Comparison of ENCODE assay signal across 14 cellular contexts in genomic region chr9:70392850-70393249, GRCh38. TPM values are rescaled to one million over a fixed set of nuclear protein-coding genes. Genes with fewer than 3 reads are reported as not detected.
DNase-seq lines count a peak whose midpoint lies in the region; ATAC-seq and TF ChIP-seq lines count a peak whose summit lies in the region.
"Had no signal": no experiment of that assay in that cellular context is flagged by ENCODE, and none has a peak within 500 bp of the region (broad histone marks: within the 10 kb centered on the region; RNA-seq: fewer than 3 reads in every experiment).

No MANE protein-coding gene starts in this region.

- peaks cover 20 to 71% of the 10 kb centered on the region in 2 donors for H3K4me1 ChIP-seq in naive thymus-derived CD4-positive, alpha-beta T cell (ENCODE audit: control insufficient read depth in 2 of 2, insufficient read depth in 2 of 2, low read length in 2 of 2)
- peaks cover 43 to 72% of the 10 kb centered on the region in 2 donors for H3K4me1 ChIP-seq in thyroid gland

- H3K27me3 Mint-ChIP-seq in activated naive CD4-positive, alpha-beta T cell treated with anti-CD3 and anti-CD28 coated beads for 36 hours (ENCODE audit: low read depth) = no peaks in the 10 kb centered on the region
- no peaks in the 10 kb centered on the region for H3K27me3 Mint-ChIP-seq in activated naive CD4-positive, alpha-beta T cell treated with anti-CD3 and anti-CD28 coated beads, Interleukin-2, amount 10 ng/mL, durations not matched to agents 7 days and 5 days
- H3K27me3 Mint-ChIP-seq in naive thymus-derived CD4-positive, alpha-beta T cell = no peaks in the 10 kb centered on the region
- H3K27me3 Mint-ChIP-seq: activated CD4-positive, alpha-beta memory T cell treated with anti-CD3 and anti-CD28 coated beads for 36 hours had no signal

- no peak for TF ChIP-seq POLR2A in thyroid gland (IDR thresholded peaks at IDR 0.05)

- POLR2A ChIA-PET in naive thymus-derived CD4-positive, alpha-beta T cell (lab: Charles Lee) = interaction anchor here (0.9 to 2.5 kb wide), 5 partner anchors 19 to 28 kb away, joined by 3 to 15 read pairs (median 5); partner anchors contain the start of gene KLF9

- no peaks in the 10 kb centered on the region for H3K9me3 Mint-ChIP-seq in activated naive CD4-positive, alpha-beta T cell treated with anti-CD3 and anti-CD28 coated beads for 36 hours
- no peaks in the 10 kb centered on the region for H3K9me3 Mint-ChIP-seq in activated naive CD4-positive, alpha-beta T cell treated with anti-CD3 and anti-CD28 coated beads, Interleukin-2, amount 10 ng/mL, durations not matched to agents 7 days and 5 days
- no peaks in the 10 kb centered on the region for H3K9me3 Mint-ChIP-seq in naive thymus-derived CD4-positive, alpha-beta T cell
- H3K9me3 Mint-ChIP-seq: activated CD4-positive, alpha-beta memory T cell treated with anti-CD3 and anti-CD28 coated beads for 36 hours had no signal

- H3K36me3 Mint-ChIP-seq in activated naive CD4-positive, alpha-beta T cell treated with anti-CD3 and anti-CD28 coated beads for 36 hours (ENCODE audit: low read depth) = peaks cover 9% of the 10 kb centered on the region
- peaks cover 5% of the 10 kb centered on the region for H3K36me3 Mint-ChIP-seq in activated naive CD4-positive, alpha-beta T cell treated with anti-CD3 and anti-CD28 coated beads, Interleukin-2, amount 10 ng/mL, durations not matched to agents 7 days and 5 days
- H3K36me3 Mint-ChIP-seq in naive thymus-derived CD4-positive, alpha-beta T cell = peaks cover 0 to 12% (median 6%) of the 10 kb centered on the region in 5 donors

- H3K27ac Mint-ChIP-seq in activated naive CD4-positive, alpha-beta T cell treated with anti-CD3 and anti-CD28 coated beads for 36 hours = peak overlapping the region; percentile 35
- H3K27ac Mint-ChIP-seq in activated naive CD4-positive, alpha-beta T cell treated with anti-CD3 and anti-CD28 coated beads, Interleukin-2, amount 10 ng/mL, durations not matched to agents 7 days and 5 days = no peak overlapping the region
- peak overlapping the region in 5 of 9 donors; percentile 34 to 86 (median 41) for H3K27ac Mint-ChIP-seq in naive thymus-derived CD4-positive, alpha-beta T cell
- H3K27ac Mint-ChIP-seq: activated CD4-positive, alpha-beta memory T cell treated with anti-CD3 and anti-CD28 coated beads for 36 hours had no signal

- 71 to 87% methylated on average over 3 of the region's 3 CpGs for WGBS in thyroid gland, 2 donors

- no peaks in the 10 kb centered on the region for H3K36me3 ChIP-seq in naive thymus-derived CD4-positive, alpha-beta T cell (ENCODE audit: control insufficient read depth in 2 of 3, insufficient read depth in 3 of 3, low read length in 3 of 3)
- no peaks in the 10 kb centered on the region for H3K36me3 ChIP-seq in thyroid gland
- H3K36me3 ChIP-seq: pancreas had no signal

- no peak overlapping the region for H3K4me3 Mint-ChIP-seq in activated naive CD4-positive, alpha-beta T cell treated with anti-CD3 and anti-CD28 coated beads for 36 hours
- no peak overlapping the region for H3K4me3 Mint-ChIP-seq in activated naive CD4-positive, alpha-beta T cell treated with anti-CD3 and anti-CD28 coated beads, Interleukin-2, amount 10 ng/mL, durations not matched to agents 7 days and 5 days
- H3K4me3 Mint-ChIP-seq in naive thymus-derived CD4-positive, alpha-beta T cell = peak overlapping the region in 8 of 10 donors; percentile 13 to 72 (median 38)
- H3K4me3 Mint-ChIP-seq: activated CD4-positive, alpha-beta memory T cell treated with anti-CD3 and anti-CD28 coated beads for 36 hours had no signal

- H3K9me3 ChIP-seq in naive thymus-derived CD4-positive, alpha-beta T cell (ENCODE audit: control insufficient read depth in 2 of 3, low read length in 3 of 3) = no peaks in the 10 kb centered on the region
- H3K9me3 ChIP-seq in thyroid gland = no peaks in the 10 kb centered on the region
- H3K9me3 ChIP-seq: pancreas had no signal

- H3K27me3 ChIP-seq in naive thymus-derived CD4-positive, alpha-beta T cell (ENCODE audit: control insufficient read depth in 2 of 2, insufficient read depth in 2 of 2, low read length in 2 of 2) = no peaks in the 10 kb centered on the region
- H3K27me3 ChIP-seq in thyroid gland = no peaks in the 10 kb centered on the region
- H3K27me3 ChIP-seq: pancreas had no signal

- peak; percentile 12 for ATAC-seq in naive thymus-derived CD4-positive, alpha-beta T cell
- ATAC-seq in HG02938 (IDR thresholded peaks at IDR 0.05; ENCODE audit: unreplicated experiment) = no peak
- ATAC-seq in GM21529 (IDR thresholded peaks at IDR 0.05; ENCODE audit: unreplicated experiment) = no peak
- ATAC-seq: esophagus mucosa had no signal

- H3K4me3 ChIP-seq in epithelial cell of esophagus (ENCODE audit: low read length) (no peak overlapping the region), thyroid gland (replicated peaks in 1 of 3) (no peak overlapping the region)
- H3K4me3 ChIP-seq in naive thymus-derived CD4-positive, alpha-beta T cell (ENCODE audit: low read length) = no peak overlapping the region
- H3K4me3 ChIP-seq: pancreas had no signal

- DNase-seq in activated naive CD4-positive, alpha-beta T cell treated with anti-CD3 and anti-CD28 coated beads for 36 hours = no peak
- DNase-seq in activated naive CD4-positive, alpha-beta T cell treated with anti-CD3 and anti-CD28 coated beads, Interleukin-2, amount 10 ng/mL, durations not matched to agents 7 days and 5 days = no peak
- DNase-seq in epithelial cell of esophagus (ENCODE audit: low read depth) (peak; percentile 13), thyroid gland (no peak)
- DNase-seq in naive thymus-derived CD4-positive, alpha-beta T cell = no peak
- DNase-seq in activated CD4-positive, alpha-beta T cell treated with anti-CD3 and anti-CD28 coated beads for 4 hours = no peak
- DNase-seq: activated CD4-positive, alpha-beta memory T cell treated with anti-CD3 and anti-CD28 coated beads for 36 hours; DMS79; NCI-H2029; NCI-H526 treated with DMSO at 0.1 percent for 48 hours; pancreas had no signal

- H3K27ac ChIP-seq in naive thymus-derived CD4-positive, alpha-beta T cell (ENCODE audit: low read depth, low read length) = no peak overlapping the region
- H3K27ac ChIP-seq in thyroid gland = peak overlapping the region in 2 of 3 donors; percentile 17 to 59
- H3K27ac ChIP-seq: pancreas had no signal

- TF ChIP-seq CTCF in epithelial cell of esophagus (IDR thresholded peaks at IDR 0.05; ENCODE audit: insufficient read depth, low read depth, low read length, missing control alignments) (no peak), thyroid gland (IDR thresholded peaks at IDR 0.05) (no peak)

- intact Hi-C loops in activated naive CD4-positive, alpha-beta T cell treated with anti-CD3 and anti-CD28 coated beads for 36 hours (cut with micrococcal nuclease) = loop anchor here (5.0 kb wide), 3 partner anchors 41 to 421 kb away; partner anchors contain the start of gene SMC5
- intact Hi-C loops in naive thymus-derived CD4-positive, alpha-beta T cell (cut with micrococcal nuclease) = loop anchor here (1.0 to 5.0 kb wide), 4 partner anchors 18 to 209 kb away; no protein-coding TSS in a partner anchor
- intact Hi-C loops in thyroid gland (cut with DNase I) = no loop called here

- CTCF ChIA-PET in activated naive CD4-positive, alpha-beta T cell treated with anti-CD3 and anti-CD28 coated beads for 36 hours (lab: Charles Lee) = interaction anchor here (0.5 to 2.9 kb wide), 7 partner anchors 11 to 209 kb away, joined by 3 to 21 read pairs (median 3); no protein-coding TSS in a partner anchor
- CTCF ChIA-PET in activated naive CD4-positive, alpha-beta T cell treated with anti-CD3 and anti-CD28 coated beads, Interleukin-2, amount 10 ng/mL, durations not matched to agents 7 days and 5 days (lab: Charles Lee) = interaction anchor here (1.4 to 6.0 kb wide), 3 partner anchors 17 to 209 kb away, joined by 5 to 24 read pairs (median 6); no protein-coding TSS in a partner anchor
- CTCF ChIA-PET in naive thymus-derived CD4-positive, alpha-beta T cell (lab: Charles Lee) = interaction anchor here (0.6 to 1.2 kb wide), 4 partner anchors 13 to 21 kb away, joined by 3 read pairs; partner anchors contain the start of gene KLF9

- H3K4me1 Mint-ChIP-seq in activated naive CD4-positive, alpha-beta T cell treated with anti-CD3 and anti-CD28 coated beads for 36 hours (ENCODE audit: low read depth) = peaks cover 79% of the 10 kb centered on the region
- H3K4me1 Mint-ChIP-seq in activated naive CD4-positive, alpha-beta T cell treated with anti-CD3 and anti-CD28 coated beads, Interleukin-2, amount 10 ng/mL, durations not matched to agents 7 days and 5 days = peaks cover 63% of the 10 kb centered on the region
- peaks cover 50 to 98% (median 88%) of the 10 kb centered on the region in 7 donors for H3K4me1 Mint-ChIP-seq in naive thymus-derived CD4-positive, alpha-beta T cell

RNA-seq across cellular contexts. Expression of gene KLF9, which starts 21.6 kb away (rescaled TPM):
- 10 to 100 TPM; 44.2 to 45.0 TPM for total RNA-seq in activated naive CD4-positive, alpha-beta T cell treated with anti-CD3 and anti-CD28 coated beads for 36 hours
- total RNA-seq in naive thymus-derived CD4-positive, alpha-beta T cell = 10 to 100 TPM; 12.6 to 96.7 (median 23.3) TPM
- 1 to 10 TPM; 2.3 to 3.5 TPM for polyA plus RNA-seq in naive thymus-derived CD4-positive, alpha-beta T cell
- 100 to 1,000 TPM in 3 of 4 donors, 10 to 100 TPM in 1; 96.3 to 155 (median 125) TPM for total RNA-seq in thyroid gland

Comparison
In these comparisons a context has a peak if more than half of its experiments do, and no peak if none do; other contexts are left out.
1. H3K4me3 Mint-ChIP-seq: peak in naive thymus-derived CD4-positive, alpha-beta T cell (8 of 10); none in activated naive CD4-positive, alpha-beta T cell treated with anti-CD3 and anti-CD28 coated beads for 36 hours (single experiment) and activated naive CD4-positive, alpha-beta T cell treated with anti-CD3 and anti-CD28 coated beads, Interleukin-2, amount 10 ng/mL, durations not matched to agents 7 days and 5 days (single experiment).